Comparison of ENCODE assay signal across 20 cellular contexts in genomic region chr7:1927942-1928341, GRCh38.
DNase-seq lines count a peak whose midpoint lies in the region; ATAC-seq, FAIRE-seq and TF ChIP-seq lines count a peak whose summit lies in the region.
"Had no signal": no experiment of that assay in that cellular context is flagged by ENCODE, and none has a peak within 500 bp of the region (broad histone marks: within the 10 kb centered on the region; RNA-seq: fewer than 3 reads in every experiment).

No MANE protein-coding gene starts in this region.

- DNase-seq in HepG2 (ENCODE audit: low spot score) (no peak), SHP77 (lab: John Stamatoyannopoulos, UW) (peak; percentile 26 to 86), naive B cell (peak; percentile 73), CD14-positive monocyte (ENCODE audit: low spot score) (no peak), NCI-H524 (lab: John Stamatoyannopoulos, UW) (no peak), HFFc6 (no peak)
- no peak for DNase-seq in stimulated activated CD4-positive, alpha-beta T cell treated with anti-CD3 and anti-CD28 coated beads, Interleukin-12 subunit alpha, Interleukin-12 subunit beta, amount 100 ng/mL, for 4 hours
- DNase-seq: activated CD4-positive, alpha-beta T cell treated with anti-CD3 and anti-CD28 coated beads, Interleukin-2, amount 50 U/mL, for 48 hours; amygdala; foreskin keratinocyte; HCEC 1CT; Kasumi-1; NCI-H526; OCI-M1; Right ventricle myocardium superior; stimulated activated CD4-positive, alpha-beta T cell treated with anti-CD3 and anti-CD28 coated beads, Interleukin-15, amount 100 ng/mL, for 24 hours had no signal

- intact Hi-C loops in HepG2 (cut with micrococcal nuclease; ENCODE audit: unreplicated experiment), result loop anchor here (5.0 kb wide), 1 partner anchor 116 kb away; no protein-coding TSS in a partner anchor
- intact Hi-C loops in CD14-positive monocyte (cut with micrococcal nuclease), result no loop called here

- H2AFZ ChIP-seq in HepG2 (ENCODE audit: low read length), result no peak overlapping the region
- H2AFZ ChIP-seq: hepatocyte had no signal

- H3K9me3 ChIP-seq in liver (ENCODE audit: control insufficient read depth in 4 of 4, low read length in 3 of 4) (no peaks in the 10 kb centered on the region), HepG2 (ENCODE audit: low read length) (no peaks in the 10 kb centered on the region)

- H3K9me3 Mint-ChIP-seq in naive B cell (no peaks in the 10 kb centered on the region), CD14-positive monocyte (peaks cover 0 to 5% (median 2%) of the 10 kb centered on the region in 7 donors), HFFc6 (no peaks in the 10 kb centered on the region; the same call in 1 of the 2 replicates)

- H4K20me1 ChIP-seq in HepG2 (ENCODE audit: insufficient read depth, low read length), result no peaks in the 10 kb centered on the region

- TF ChIP-seq EP300 in HepG2 (IDR thresholded peaks at IDR 0.05; ENCODE audit: low read depth in 2 of 2, low read length in 2 of 2) (no peak), HepG2 (CRISPR knock-in tag; IDR thresholded peaks at IDR 0.05; ENCODE audit: borderline replicate concordance) (no peak)

- H3K27me3 Mint-ChIP-seq in naive B cell (no peaks in the 10 kb centered on the region), CD14-positive monocyte (ENCODE audit: low read depth in 3 of 3) (peaks cover 0 to 2% (median 0%) of the 10 kb centered on the region in 3 donors), HFFc6 (ENCODE audit: insufficient read depth) (no peaks in the 10 kb centered on the region; the same call in 1 of the 2 replicates)

- peaks cover 9 to 23% of the 10 kb centered on the region in 2 donors for H3K36me3 Mint-ChIP-seq in naive B cell
- H3K36me3 Mint-ChIP-seq in CD14-positive monocyte, result peaks cover 37 to 44% of the 10 kb centered on the region in 2 donors
- peaks cover 13% of the 10 kb centered on the region; the same call in 1 of the 2 replicates for H3K36me3 Mint-ChIP-seq in HFFc6 (ENCODE audit: low read depth)

- H3K4me3 ChIP-seq in liver (ENCODE audit: low read depth in 1 of 3, low read length in 3 of 3), result peak overlapping the region in 1 of 3 donors; percentile 16
- H3K4me3 ChIP-seq in HepG2 (replicated peaks in 1 of 3; ENCODE audit: insufficient read depth in 1 of 3, low read depth in 2 of 3, low read length in 3 of 3), result no peak overlapping the region
- H3K4me3 ChIP-seq: hepatocyte, lung had no signal

- CTCF ChIA-PET in HepG2 (lab: Yijun Ruan, JAX; ENCODE audit: low intra/inter-chr PET ratio, low total read pairs), result no interaction called here

- no peak overlapping the region for H3K9ac ChIP-seq in liver (ENCODE audit: low read depth in 1 of 2, low read length in 2 of 2)
- H3K9ac ChIP-seq in HepG2 (ENCODE audit: insufficient read depth, low read depth, low read length), result no peak overlapping the region

- no peak for TF ChIP-seq POLR2A in HepG2 (IDR thresholded peaks at IDR 0.05; ENCODE audit: insufficient read depth in 1 of 2, low read depth in 2 of 2, low read length in 2 of 2)

- H3K27ac ChIP-seq in liver (ENCODE audit: low read depth in 1 of 2, low read length in 2 of 2) (peak overlapping the region; percentile 49 to 79), HepG2 (ENCODE audit: extremely low read length, insufficient read depth, low read length) (no peak overlapping the region)
- H3K27ac ChIP-seq: foreskin keratinocyte, hepatocyte, VCaP had no signal

- H3K79me2 ChIP-seq in HepG2 (ENCODE audit: insufficient read depth, low read length), result no peaks in the 10 kb centered on the region
- H3K79me2 ChIP-seq: hepatocyte had no signal

- TF ChIP-seq CTCF in liver (IDR thresholded peaks at IDR 0.05; ENCODE audit: low read depth, low read length, missing input control) (no peak), HepG2 (CRISPR knock-in tag; IDR thresholded peaks at IDR 0.05) (no peak), CD14-positive monocyte (IDR thresholded peaks at IDR 0.05) (no peak), HFFc6 (IDR thresholded peaks at IDR 0.05) (no peak)

- POLR2A ChIA-PET in HepG2 (lab: Yijun Ruan, JAX), result no interaction called here

- no peak overlapping the region for H3K4me2 ChIP-seq in HepG2 (ENCODE audit: low read depth, low read length)
- H3K4me2 ChIP-seq: hepatocyte had no signal

- 93% methylated on average over 25 of the region's 25 CpGs for WGBS in liver
- WGBS in HepG2 (ENCODE audit: low lambda C conversion rate), result 92% methylated on average over 25 of the region's 25 CpGs

- no peak for FAIRE-seq in HepG2 (lab: Jason Lieb, UNC)

- H3K4me1 Mint-ChIP-seq in naive B cell (peaks cover 60 to 67% (median 63%) of the 10 kb centered on the region in 3 donors), CD14-positive monocyte (peaks cover 25% of the 10 kb centered on the region), HFFc6 (ENCODE audit: low read depth) (peaks cover 8% of the 10 kb centered on the region)

- TF ChIP-seq RAD21 in liver (IDR thresholded peaks at IDR 0.05) (no peak), HepG2 (CRISPR knock-in tag; IDR thresholded peaks at IDR 0.05) (no peak)

- in situ Hi-C loops in HepG2 (cut with HindIII; ENCODE audit: extremely low pct_ligation_motif_present, low pct_unique_long_range_greater_than_20kb), result no loop called here

- H3K27ac Mint-ChIP-seq in naive B cell, result peak overlapping the region; percentile 90 to 99 (median 96)
- H3K27ac Mint-ChIP-seq in CD14-positive monocyte, result peak overlapping the region in 1 of 7 donors; percentile 26
- H3K27ac Mint-ChIP-seq in HFFc6, result no peak overlapping the region

- ATAC-seq in HepG2 (no peak), naive B cell (ENCODE audit: low read depth in 2 of 2) (peak; percentile 48 to 61)
- ATAC-seq: foreskin keratinocyte had no signal

- H3K4me3 Mint-ChIP-seq in naive B cell (peak overlapping the region in 7 of 8 donors; percentile 7 to 80 (median 52)), CD14-positive monocyte (no peak overlapping the region), HFFc6 (no peak overlapping the region)

- H3K36me3 ChIP-seq in liver (ENCODE audit: control insufficient read depth in 4 of 4, insufficient read depth in 3 of 4, low read depth in 1 of 4, low read length in 3 of 4), result no peaks in the 10 kb centered on the region
- peaks cover 0 to 16% of the 10 kb centered on the region in 2 experiments; a peak in 1 of 5 replicates for H3K36me3 ChIP-seq in HepG2 (replicated peaks in 1 of 2; ENCODE audit: control insufficient read depth in 1 of 2, insufficient read depth in 2 of 2, low read length in 2 of 2)

- peaks cover 10 to 40% (median 27%) of the 10 kb centered on the region in 4 donors for H3K4me1 ChIP-seq in liver (ENCODE audit: control insufficient read depth in 4 of 4, insufficient read depth in 4 of 4, low read length in 3 of 4)
- H3K4me1 ChIP-seq in HepG2 (ENCODE audit: insufficient read depth, low read length), result no peaks in the 10 kb centered on the region
- H3K4me1 ChIP-seq: foreskin keratinocyte had no signal

- no TSS peak for BruUV-seq in HepG2 (replicated peaks; lab: Mats Ljungman, UMichigan)

- H3K27me3 ChIP-seq in liver (ENCODE audit: control insufficient read depth in 4 of 4, insufficient read depth in 4 of 4, low read length in 3 of 4) (no peaks in the 10 kb centered on the region), HepG2 (ENCODE audit: control insufficient read depth in 1 of 2, insufficient read depth in 2 of 2, low read length in 2 of 2) (no peaks in the 10 kb centered on the region)
- H3K27me3 ChIP-seq: foreskin keratinocyte, hepatocyte had no signal

TF ChIP-seq in liver, 16 proteins besides CTCF, POLR2A, EP300 and RAD21:
- TF ChIP-seq TAF1 (conservative IDR thresholded peaks at IDR 0.05) (no peak), FOXA2 (IDR thresholded peaks at IDR 0.05) (no peak), GABPA (IDR thresholded peaks at IDR 0.05 in 1 of 2, conservative IDR thresholded peaks at IDR 0.05 in 1 of 2) (no peak)
- TF ChIP-seq, protein P1, sequence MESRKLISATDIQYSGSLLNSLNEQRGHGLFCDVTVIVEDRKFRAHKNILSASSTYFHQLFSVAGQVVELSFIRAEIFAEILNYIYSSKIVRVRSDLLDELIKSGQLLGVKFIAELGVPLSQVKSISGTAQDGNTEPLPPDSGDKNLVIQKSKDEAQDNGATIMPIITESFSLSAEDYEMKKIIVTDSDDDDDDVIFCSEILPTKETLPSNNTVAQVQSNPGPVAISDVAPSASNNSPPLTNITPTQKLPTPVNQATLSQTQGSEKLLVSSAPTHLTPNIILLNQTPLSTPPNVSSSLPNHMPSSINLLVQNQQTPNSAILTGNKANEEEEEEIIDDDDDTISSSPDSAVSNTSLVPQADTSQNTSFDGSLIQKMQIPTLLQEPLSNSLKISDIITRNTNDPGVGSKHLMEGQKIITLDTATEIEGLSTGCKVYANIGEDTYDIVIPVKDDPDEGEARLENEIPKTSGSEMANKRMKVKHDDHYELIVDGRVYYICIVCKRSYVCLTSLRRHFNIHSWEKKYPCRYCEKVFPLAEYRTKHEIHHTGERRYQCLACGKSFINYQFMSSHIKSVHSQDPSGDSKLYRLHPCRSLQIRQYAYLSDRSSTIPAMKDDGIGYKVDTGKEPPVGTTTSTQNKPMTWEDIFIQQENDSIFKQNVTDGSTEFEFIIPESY (IDR thresholded peaks at IDR 0.05), result no peak

TF ChIP-seq in HepG2, 621 proteins besides CTCF, POLR2A, EP300 and RAD21 (continues in another document):
- TF ChIP-seq CENPX (CRISPR knock-in tag; IDR thresholded peaks at IDR 0.05), result no peak

Comparison
In these comparisons a context has a peak if more than half of its experiments do, and no peak if none do; other contexts are left out.
1. DNase-seq: peak in SHP77 (2 of 2) and naive B cell (single experiment); none in HepG2 (single experiment), stimulated activated CD4-positive, alpha-beta T cell treated with anti-CD3 and anti-CD28 coated beads, Interleukin-12 subunit alpha, Interleukin-12 subunit beta, amount 100 ng/mL, for 4 hours (single experiment), CD14-positive monocyte (single experiment), NCI-H524 (0 of 2) and HFFc6 (single experiment).
2. H3K4me3 Mint-ChIP-seq: peak in naive B cell (7 of 8); none in CD14-positive monocyte (0 of 2) and HFFc6 (single experiment).